8 cellular contexts compared by ENCODE assay signal in genomic region chr11:76235233-76236091, GRCh38. TPM values are rescaled to one million over a fixed set of nuclear protein-coding genes. Genes with fewer than 3 reads are reported as not detected.
DNase-seq lines count a peak whose midpoint lies in the region; FAIRE-seq and TF ChIP-seq lines count a peak whose summit lies in the region.

No MANE protein-coding gene starts in this region.

- FAIRE-seq in H54 (lab: Jason Lieb, UNC): no peak

- peak overlapping the region; percentile 95 for H3K4me3 Mint-ChIP-seq in stimulated activated naive CD8-positive, alpha-beta T cell treated with anti-CD3 and anti-CD28 coated beads, Interleukin-15, Interleukin-2, amounts not matched to agents 100 ng/mL and 50 ng/mL, for 24 hours

- peak; percentile 26 for TF ChIP-seq RAD21 in neural cell (conservative IDR thresholded peaks at IDR 0.05)

- H3K27me3 ChIP-seq in neural cell (ENCODE audit: insufficient read depth, low read depth, low read length): no peaks in the 10 kb centered on the region

- H3K79me2 ChIP-seq in neural cell (replicated peaks; ENCODE audit: insufficient read depth, low read length): no peaks in the 10 kb centered on the region

- peak overlapping the region; percentile 67 for H3K4me2 ChIP-seq in neural cell (ENCODE audit: low read length)

- H3K36me3 ChIP-seq in ES-I3 (ENCODE audit: insufficient read depth, low read length): no peaks in the 10 kb centered on the region
- no peaks in the 10 kb centered on the region for H3K36me3 ChIP-seq in neural cell (ENCODE audit: insufficient read depth, low read length)

- H3K27ac Mint-ChIP-seq in stimulated activated naive CD8-positive, alpha-beta T cell treated with anti-CD3 and anti-CD28 coated beads, Interleukin-15, Interleukin-2, amounts not matched to agents 100 ng/mL and 50 ng/mL, for 24 hours: peak overlapping the region; percentile 97

- H3K9me3 ChIP-seq in ES-I3 (ENCODE audit: control insufficient read depth, insufficient read depth, low read length) (no peaks in the 10 kb centered on the region), neural cell (ENCODE audit: low read length) (no peaks in the 10 kb centered on the region)

- TF ChIP-seq CTCF in foreskin fibroblast (IDR thresholded peaks at IDR 0.05; ENCODE audit: low read depth, low read length) (no peak), neural cell (IDR thresholded peaks at IDR 0.05; ENCODE audit: poor library complexity, severe bottlenecking) (no peak)

- H3K9me2 ChIP-seq in neural cell (ENCODE audit: insufficient read depth, low read length): no peaks in the 10 kb centered on the region

- no peaks in the 10 kb centered on the region for H3K9me3 Mint-ChIP-seq in stimulated activated naive CD8-positive, alpha-beta T cell treated with anti-CD3 and anti-CD28 coated beads, Interleukin-15, Interleukin-2, amounts not matched to agents 100 ng/mL and 50 ng/mL, for 24 hours

- TF ChIP-seq POLR2A in H54 (IDR thresholded peaks at IDR 0.05; ENCODE audit: low read depth, low read length): peak; percentile 54

- DNase-seq in H54 (ENCODE audit: insufficient read length, low spot score): peak; percentile 95
- peak; percentile 91 for DNase-seq in LoVo (ENCODE audit: low spot score)
- DNase-seq in SHP77 (lab: John Stamatoyannopoulos, UW): peak; percentile 91 to 93
- DNase-seq in activated gamma-delta T cell (lab: John Stamatoyannopoulos, UW): peak; percentile 67
- DNase-seq in foreskin fibroblast: peak; percentile 87 to 96

- H3K9ac ChIP-seq in ES-I3 (ENCODE audit: low read depth, low read length): peak overlapping the region; percentile 87
- peak overlapping the region; percentile 77 for H3K9ac ChIP-seq in neural cell (ENCODE audit: low read length)

- peaks cover 3% of the 10 kb centered on the region; the same call in 1 of the 2 replicates for H3K4me1 ChIP-seq in ES-I3 (ENCODE audit: insufficient read depth, low read length)

- H3F3A ChIP-seq in neural cell (ENCODE audit: insufficient read depth, low read length, poor library complexity, severe bottlenecking): no peaks in the 10 kb centered on the region

- no peak for TF ChIP-seq EP300 in neural cell (conservative IDR thresholded peaks at IDR 0.05; ENCODE audit: poor library complexity, severe bottlenecking)

- peak overlapping the region; percentile 82 for H3K27ac ChIP-seq in neural cell (ENCODE audit: low read length)

- peaks cover 12% of the 10 kb centered on the region for H3K27me3 Mint-ChIP-seq in stimulated activated naive CD8-positive, alpha-beta T cell treated with anti-CD3 and anti-CD28 coated beads, Interleukin-15, Interleukin-2, amounts not matched to agents 100 ng/mL and 50 ng/mL, for 24 hours

- H2AFZ ChIP-seq in neural cell (ENCODE audit: low read depth, low read length): peak overlapping the region; percentile 71

- H4K20me1 ChIP-seq in neural cell (ENCODE audit: insufficient read depth): no peaks in the 10 kb centered on the region

- H3K4me3 ChIP-seq in foreskin fibroblast (ENCODE audit: low read depth in 1 of 2, low read length in 2 of 2) (peak overlapping the region; percentile 77 to 85), neural cell (ENCODE audit: low read length) (peak overlapping the region; percentile 82)

- peaks cover 7% of the 10 kb centered on the region for H3K36me3 Mint-ChIP-seq in stimulated activated naive CD8-positive, alpha-beta T cell treated with anti-CD3 and anti-CD28 coated beads, Interleukin-15, Interleukin-2, amounts not matched to agents 100 ng/mL and 50 ng/mL, for 24 hours (ENCODE audit: low read depth)

- peaks cover 58% of the 10 kb centered on the region for H3K4me1 Mint-ChIP-seq in stimulated activated naive CD8-positive, alpha-beta T cell treated with anti-CD3 and anti-CD28 coated beads, Interleukin-15, Interleukin-2, amounts not matched to agents 100 ng/mL and 50 ng/mL, for 24 hours (ENCODE audit: low read depth)

TF ChIP-seq in neural cell, 6 proteins besides CTCF, POLR2A, EP300 and RAD21:
- TF ChIP-seq REST (IDR thresholded peaks at IDR 0.05; ENCODE audit: borderline replicate concordance) (peak; percentile 79), SMC3 (conservative IDR thresholded peaks at IDR 0.05; ENCODE audit: poor library complexity) (no peak), POLR2AphosphoS5 (IDR thresholded peaks at IDR 0.05) (peak; percentile 80), EZH2 (IDR thresholded peaks at IDR 0.05; ENCODE audit: borderline replicate concordance, insufficient read depth, low read length, poor library complexity, severe bottlenecking) (no peak), TAF1 (IDR thresholded peaks at IDR 0.05; ENCODE audit: low read depth) (peak; percentile 50), MXI1 (conservative IDR thresholded peaks at IDR 0.05; ENCODE audit: poor library complexity, severe bottlenecking) (peak; percentile 95)

RNA-seq across cellular contexts. Expression of gene WNT11, which starts 29.2 kb away (rescaled TPM):
- 1.4 and 2.3 TPM in 2 replicates for polyA plus RNA-seq in neural cell
- polyA minus RNA-seq in neural cell: 0.46 and 2.2 TPM in 2 replicates

Comparison
In these comparisons a context has a peak if more than half of its experiments do, and no peak if none do; other contexts are left out.
1. Peak in every context shown above with its lines: DNase-seq, H3K4me3 ChIP-seq and H3K27ac ChIP-seq.